In the genomic region with DNA sequence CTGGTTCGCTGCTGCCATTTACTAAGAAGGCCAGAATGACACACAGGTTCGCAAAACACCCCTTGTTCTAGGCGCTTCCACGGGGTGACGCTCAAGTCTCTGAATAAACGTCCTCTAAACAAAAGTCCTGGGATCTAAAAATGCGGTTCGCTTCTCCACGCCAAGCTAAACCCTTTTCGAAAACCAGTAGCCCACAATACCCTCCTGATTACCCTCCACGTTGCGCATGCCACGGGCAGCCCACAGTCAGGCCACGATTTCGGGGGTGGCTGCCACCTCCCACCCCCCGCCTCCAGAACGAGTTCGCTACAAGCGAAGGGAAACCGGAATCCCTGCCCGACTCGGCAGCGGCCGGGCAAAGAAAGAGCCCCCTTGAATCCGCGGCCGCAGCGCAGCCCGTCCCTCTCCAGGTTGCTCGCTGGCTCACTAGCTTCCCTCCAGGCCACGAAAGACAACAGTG, we compare ENCODE assay signal across 8 cellular contexts. TPM values are rescaled to one million over a fixed set of nuclear protein-coding genes. Genes with fewer than 3 reads are reported as not detected.
DNase-seq lines count a peak whose midpoint lies in the region; ATAC-seq, FAIRE-seq and TF ChIP-seq lines count a peak whose summit lies in the region.

No MANE protein-coding gene starts in this region.

- H3K9me3 ChIP-seq in SU-DHL-6 (ENCODE audit: insufficient read depth, low read length) (no peaks in the 10 kb centered on the region), kidney (ENCODE audit: control insufficient read depth in 1 of 2, low read length in 2 of 2) (no peaks in the 10 kb centered on the region)

- H3K36me3 ChIP-seq in SU-DHL-6 (ENCODE audit: low read length) (peaks cover 11% of the 10 kb centered on the region), kidney (ENCODE audit: control insufficient read depth in 1 of 2, insufficient read depth in 2 of 2, low read length in 2 of 2) (peaks cover 0 to 5% of the 10 kb centered on the region in 2 donors)

- peaks cover 52% of the 10 kb centered on the region for H3K79me2 ChIP-seq in SU-DHL-6 (ENCODE audit: insufficient read depth, low read length)

- peaks cover 25% of the 10 kb centered on the region for H4K20me1 ChIP-seq in SU-DHL-6 (ENCODE audit: low read depth, low read length)

- ATAC-seq in GM18907 (IDR thresholded peaks at IDR 0.05; ENCODE audit: unreplicated experiment) (peak; percentile 34), HG03196 (IDR thresholded peaks at IDR 0.05; ENCODE audit: unreplicated experiment) (peak; percentile 23)

- peak overlapping the region; percentile 90 for H3K9ac ChIP-seq in SU-DHL-6 (ENCODE audit: low read length)
- H3K9ac ChIP-seq in kidney (ENCODE audit: low read length in 2 of 2) = peak overlapping the region; percentile 77 to 79

- H3K27ac Mint-ChIP-seq in MCF 10A (ENCODE audit: low read depth, unreplicated experiment) = peak overlapping the region; percentile 96

- no peak for FAIRE-seq in kidney (lab: Jason Lieb, UNC)

- peak overlapping the region; percentile 67 for H3K4me3 ChIP-seq in SU-DHL-6 (ENCODE audit: insufficient read depth, low read length, poor library complexity, severe bottlenecking)
- peak overlapping the region; percentile 79 to 84 for H3K4me3 ChIP-seq in kidney (ENCODE audit: low read length in 2 of 2)

- H3K9me3 Mint-ChIP-seq in MCF 10A (ENCODE audit: unreplicated experiment) = no peaks in the 10 kb centered on the region

- DNase-seq in AG08396 (ENCODE audit: low spot score) = peak; percentile 10
- DNase-seq in MCF 10A (ENCODE audit: unreplicated experiment) = peak; percentile 46
- DNase-seq in kidney = peak; percentile 77
- peak; percentile 44 to 53 for DNase-seq in stimulated activated CD4-positive, alpha-beta T cell treated with anti-CD3 and anti-CD28 coated beads, Interleukin-2, amount 100 ng/mL, for 24 hours
- no peak for DNase-seq in SW 1271 (lab: John Stamatoyannopoulos, UW)

- peaks cover 8% of the 10 kb centered on the region; the same call in 1 of the 2 replicates for H3F3A ChIP-seq in SU-DHL-6 (ENCODE audit: insufficient read depth)

- no peaks in the 10 kb centered on the region for H3K27me3 Mint-ChIP-seq in MCF 10A (ENCODE audit: insufficient read depth, unreplicated experiment)

- TF ChIP-seq CTCF in SU-DHL-6 (IDR thresholded peaks at IDR 0.05; ENCODE audit: insufficient read depth, low read length, poor library complexity, severe bottlenecking) (no peak), MCF 10A (IDR thresholded peaks at IDR 0.05; ENCODE audit: unreplicated experiment) (no peak), kidney (IDR thresholded peaks at IDR 0.05; ENCODE audit: borderline replicate concordance, extremely low read depth, insufficient read depth) (no peak)

- H3K4me2 ChIP-seq in SU-DHL-6 (ENCODE audit: low read depth, low read length, poor library complexity, severe bottlenecking) = peak overlapping the region; percentile 98

- no peak overlapping the region for H2AFZ ChIP-seq in SU-DHL-6 (ENCODE audit: low read depth, low read length, severe bottlenecking)

- H3K36me3 Mint-ChIP-seq in MCF 10A (ENCODE audit: insufficient read depth, unreplicated experiment) = peaks cover 53% of the 10 kb centered on the region

- no peaks in the 10 kb centered on the region for H3K27me3 ChIP-seq in SU-DHL-6 (ENCODE audit: low read length)

- CTCF ChIA-PET in MCF 10A (lab: Yijun Ruan, JAX) = interaction anchor here (1.0 kb wide), 1 partner anchor 79 kb away, joined by 6 read pairs; no protein-coding TSS in a partner anchor

- H3K4me3 Mint-ChIP-seq in MCF 10A (ENCODE audit: unreplicated experiment) = peak overlapping the region; percentile 82

- H3K4me1 Mint-ChIP-seq in MCF 10A (ENCODE audit: insufficient read depth, unreplicated experiment) = no peaks in the 10 kb centered on the region

- no peaks in the 10 kb centered on the region for H3K4me1 ChIP-seq in kidney (ENCODE audit: control insufficient read depth in 1 of 2, insufficient read depth in 1 of 2, low read depth in 1 of 2, low read length in 2 of 2)

- intact Hi-C loops in MCF 10A (cut with micrococcal nuclease) = loop anchor here (1.0 kb wide), 1 partner anchor 80 kb away; a partner anchor contains a TSS
- intact Hi-C loops in kidney (cut with DNase I) = no loop called here

- no peaks in the 10 kb centered on the region for H3K9me2 ChIP-seq in SU-DHL-6 (replicated peaks; ENCODE audit: insufficient read depth, low read length)

- H3K27ac ChIP-seq in SU-DHL-6 (ENCODE audit: low read depth, low read length) = peak overlapping the region; percentile 93
- peak overlapping the region; percentile 95 to 97 for H3K27ac ChIP-seq in kidney (ENCODE audit: low read depth in 2 of 2, low read length in 2 of 2)

- TSS peak; percentile 59 for BruUV-seq in MCF 10A (replicated peaks; lab: Mats Ljungman, UMichigan)

- POLR2A ChIA-PET in MCF 10A (lab: Yijun Ruan, JAX) = interaction anchor here (0.8 to 3.1 kb wide), 25 partner anchors 10 to 777 kb away, joined by 3 to 50 read pairs (median 5); a partner anchor contains a TSS

RNA-seq across cellular contexts. Expression of a gene that starts 0.4 kb away (rescaled TPM):
- total RNA-seq in MCF 10A (2022) (1,826 and 1,944 TPM in 2 replicates), kidney (1,212 TPM)
- polyA plus RNA-seq in kidney (ENCODE audit: insufficient read depth, low read depth, low replicate concordance) = 2,663 TPM

RNA-seq across cellular contexts. Expression of a gene that starts 32.6 kb away (rescaled TPM):
- total RNA-seq in MCF 10A (2022) (not detected in 2 replicates), kidney (1.3 TPM)
- 0.92 TPM for polyA plus RNA-seq in kidney (ENCODE audit: insufficient read depth, low read depth, low replicate concordance)

Comparison
In these comparisons a context has a peak if more than half of its experiments do, and no peak if none do; other contexts are left out.
1. DNase-seq: peak in AG08396 (single experiment), MCF 10A (single experiment), kidney (single experiment) and stimulated activated CD4-positive, alpha-beta T cell treated with anti-CD3 and anti-CD28 coated beads, Interleukin-2, amount 100 ng/mL, for 24 hours (2 of 2); none in SW 1271 (0 of 2).